Comparison of ENCODE assay signal across 22 cellular contexts in genomic region chr12:1930816-1931597, GRCh38. TPM values are rescaled to one million over a fixed set of nuclear protein-coding genes. Genes with fewer than 3 reads are reported as not detected.
A peak's percentile ranks its signal among the peaks of the same experiment; 100 is the strongest.
DNase-seq lines count a peak whose midpoint lies in the region; ATAC-seq and TF ChIP-seq lines count a peak whose summit lies in the region.
"Had no signal": no experiment of that assay in that cellular context is flagged by ENCODE, and none has a peak within 500 bp of the region (broad histone marks: within the 10 kb centered on the region; RNA-seq: fewer than 3 reads in every experiment).

No MANE protein-coding gene starts in this region.

- H3K27ac ChIP-seq in BLaER1 (peak overlapping the region; percentile 93), Karpas-422 (ENCODE audit: low read length) (no peak overlapping the region), esophagus squamous epithelium (no peak overlapping the region)
- H3K27ac ChIP-seq: ascending aorta, gastrocnemius medialis, right atrium auricular region, RWPE1, upper lobe of left lung had no signal

- H3K36me3 ChIP-seq in BLaER1: no peaks in the 10 kb centered on the region
- H3K36me3 ChIP-seq in Karpas-422 (ENCODE audit: insufficient read depth, low read length): no peaks in the 10 kb centered on the region
- no peaks in the 10 kb centered on the region for H3K36me3 ChIP-seq in esophagus squamous epithelium
- H3K36me3 ChIP-seq: ascending aorta, gastrocnemius medialis, right atrium auricular region, upper lobe of left lung had no signal

- H4K20me1 ChIP-seq in BLaER1 (no peaks in the 10 kb centered on the region), Karpas-422 (ENCODE audit: insufficient read depth, low read depth, low read length) (no peaks in the 10 kb centered on the region)

- H3K27me3 ChIP-seq in BLaER1 (no peaks in the 10 kb centered on the region), Karpas-422 (ENCODE audit: low read length) (no peaks in the 10 kb centered on the region), esophagus squamous epithelium (peaks cover 0 to 20% (median 0%) of the 10 kb centered on the region in 4 donors)
- H3K27me3 ChIP-seq: ascending aorta, gastrocnemius medialis, right atrium auricular region, upper lobe of left lung had no signal

- no peak for TF ChIP-seq CTCF in esophagus squamous epithelium (IDR thresholded peaks at IDR 0.05)

- H3K4me2 ChIP-seq in BLaER1 (peak overlapping the region; percentile 93), Karpas-422 (ENCODE audit: low read depth, low read length, poor library complexity, severe bottlenecking) (peak overlapping the region; percentile 43)

- DNase-seq in Karpas-422 (no peak), foreskin melanocyte (peak; percentile 71), sciatic nerve (ENCODE audit: low spot score) (peak; percentile 44), activated gamma-delta T cell (lab: John Stamatoyannopoulos, UW) (no peak), esophagus squamous epithelium (lab: John Stamatoyannopoulos, UW) (no peak), NCI-H2107 treated with DMSO at 0.1 percent for 48 hours (lab: John Stamatoyannopoulos, UW; ENCODE audit: unreplicated experiment) (no peak)
- DNase-seq: activated CD4-positive, CD25-positive, alpha-beta regulatory T cell treated with anti-CD3 and anti-CD28 coated beads, Interleukin-2, amount 50 U/mL, for 72 hours; activated CD8-positive, alpha-beta T cell treated with anti-CD3 and anti-CD28 coated beads for 36 hours; activated T-cell treated with anti-CD3 and anti-CD28 coated beads, Interleukin-2, amount 50 U/mL, for 72 hours; CD4-positive, CD25-positive, alpha-beta regulatory T cell; gastrocnemius medialis; GOT3; NCI-H1694; NCI-H69 had no signal

- peaks cover 100% of the 10 kb centered on the region for H3K4me1 ChIP-seq in BLaER1
- H3K4me1 ChIP-seq in Karpas-422 (ENCODE audit: low read length): peaks cover 54% of the 10 kb centered on the region
- H3K4me1 ChIP-seq in esophagus squamous epithelium: peaks cover 0 to 14% (median 0%) of the 10 kb centered on the region in 3 donors

- H3K9ac ChIP-seq in BLaER1 (peak overlapping the region; percentile 74), Karpas-422 (ENCODE audit: low read length) (no peak overlapping the region)

- intact Hi-C loops in sciatic nerve (cut with DNase I): loop anchor here (10.0 kb wide), 1 partner anchor 296 kb away; no protein-coding TSS in a partner anchor
- intact Hi-C loops in esophagus squamous epithelium (cut with DNase I): loop anchor here (10.0 kb wide), 1 partner anchor 286 kb away; no protein-coding TSS in a partner anchor

- H3K4me3 ChIP-seq in BLaER1: no peak overlapping the region
- no peak overlapping the region for H3K4me3 ChIP-seq in Karpas-422 (ENCODE audit: low read length)
- H3K4me3 ChIP-seq in esophagus squamous epithelium: no peak overlapping the region
- H3K4me3 ChIP-seq: ascending aorta, gastrocnemius medialis, right atrium auricular region, upper lobe of left lung had no signal

- 87 to 88% methylated on average over 11 to 20 of the region's 25 CpGs for WGBS in esophagus squamous epithelium, 2 donors

- no peaks in the 10 kb centered on the region for H3K79me2 ChIP-seq in Karpas-422 (ENCODE audit: low read length)

- no peaks in the 10 kb centered on the region for H3K9me3 ChIP-seq in BLaER1
- no peaks in the 10 kb centered on the region for H3K9me3 ChIP-seq in Karpas-422 (ENCODE audit: low read length)
- no peaks in the 10 kb centered on the region for H3K9me3 ChIP-seq in esophagus squamous epithelium
- H3K9me3 ChIP-seq: ascending aorta, gastrocnemius medialis, right atrium auricular region, upper lobe of left lung had no signal

- ATAC-seq in sciatic nerve: no peak
- no peak for ATAC-seq in HG02588 (IDR thresholded peaks at IDR 0.05; ENCODE audit: unreplicated experiment)
- ATAC-seq: activated CD8-positive, alpha-beta T cell treated with anti-CD3 and anti-CD28 coated beads for 36 hours; activated T-cell treated with anti-CD3 and anti-CD28 coated beads, Interleukin-2, amount 50 U/mL, for 72 hours; gastrocnemius medialis had no signal

- H2AFZ ChIP-seq in Karpas-422 (ENCODE audit: low read length): no peak overlapping the region

- no peak for TF ChIP-seq POLR2A in esophagus squamous epithelium (IDR thresholded peaks at IDR 0.05)

- no peaks in the 10 kb centered on the region for H3K9me2 ChIP-seq in Karpas-422 (replicated peaks; ENCODE audit: insufficient read depth, low read length)

RNA-seq across cellular contexts. Expression of gene CACNA2D4, which starts 12.6 kb away (rescaled TPM):
- 0.22 and 0.37 TPM in 2 replicates for total RNA-seq in Karpas-422 (2014; rRNA removed; shearing (Covaris generic); ENCODE audit: low replicate concordance)
- 5.9 TPM for total RNA-seq in sciatic nerve
- total RNA-seq in esophagus squamous epithelium: 1 to 10 TPM in 2 of 4 donors, under 1 TPM in 2; 0.27 to 3.1 (median 0.92) TPM
- total RNA-seq: ascending aorta, lung microvascular endothelial cell, osteocyte had no signal

Comparison
In these comparisons a context has a peak if more than half of its experiments do, and no peak if none do; other contexts are left out.
1. DNase-seq: peak in foreskin melanocyte (single experiment) and sciatic nerve (single experiment); none in Karpas-422 (single experiment), activated gamma-delta T cell (single experiment), esophagus squamous epithelium (single experiment) and NCI-H2107 treated with DMSO at 0.1 percent for 48 hours (single experiment).